Comparison of ENCODE assay signal across 1 cellular context in genomic region chr7:116249969-116250553, GRCh38.
TF ChIP-seq lines count a peak whose summit lies in the region.

No MANE protein-coding gene starts in this region.

TF ChIP-seq in GM23338, 12 proteins besides CTCF, POLR2A, EP300 and RAD21:
- TF ChIP-seq, protein P1, sequence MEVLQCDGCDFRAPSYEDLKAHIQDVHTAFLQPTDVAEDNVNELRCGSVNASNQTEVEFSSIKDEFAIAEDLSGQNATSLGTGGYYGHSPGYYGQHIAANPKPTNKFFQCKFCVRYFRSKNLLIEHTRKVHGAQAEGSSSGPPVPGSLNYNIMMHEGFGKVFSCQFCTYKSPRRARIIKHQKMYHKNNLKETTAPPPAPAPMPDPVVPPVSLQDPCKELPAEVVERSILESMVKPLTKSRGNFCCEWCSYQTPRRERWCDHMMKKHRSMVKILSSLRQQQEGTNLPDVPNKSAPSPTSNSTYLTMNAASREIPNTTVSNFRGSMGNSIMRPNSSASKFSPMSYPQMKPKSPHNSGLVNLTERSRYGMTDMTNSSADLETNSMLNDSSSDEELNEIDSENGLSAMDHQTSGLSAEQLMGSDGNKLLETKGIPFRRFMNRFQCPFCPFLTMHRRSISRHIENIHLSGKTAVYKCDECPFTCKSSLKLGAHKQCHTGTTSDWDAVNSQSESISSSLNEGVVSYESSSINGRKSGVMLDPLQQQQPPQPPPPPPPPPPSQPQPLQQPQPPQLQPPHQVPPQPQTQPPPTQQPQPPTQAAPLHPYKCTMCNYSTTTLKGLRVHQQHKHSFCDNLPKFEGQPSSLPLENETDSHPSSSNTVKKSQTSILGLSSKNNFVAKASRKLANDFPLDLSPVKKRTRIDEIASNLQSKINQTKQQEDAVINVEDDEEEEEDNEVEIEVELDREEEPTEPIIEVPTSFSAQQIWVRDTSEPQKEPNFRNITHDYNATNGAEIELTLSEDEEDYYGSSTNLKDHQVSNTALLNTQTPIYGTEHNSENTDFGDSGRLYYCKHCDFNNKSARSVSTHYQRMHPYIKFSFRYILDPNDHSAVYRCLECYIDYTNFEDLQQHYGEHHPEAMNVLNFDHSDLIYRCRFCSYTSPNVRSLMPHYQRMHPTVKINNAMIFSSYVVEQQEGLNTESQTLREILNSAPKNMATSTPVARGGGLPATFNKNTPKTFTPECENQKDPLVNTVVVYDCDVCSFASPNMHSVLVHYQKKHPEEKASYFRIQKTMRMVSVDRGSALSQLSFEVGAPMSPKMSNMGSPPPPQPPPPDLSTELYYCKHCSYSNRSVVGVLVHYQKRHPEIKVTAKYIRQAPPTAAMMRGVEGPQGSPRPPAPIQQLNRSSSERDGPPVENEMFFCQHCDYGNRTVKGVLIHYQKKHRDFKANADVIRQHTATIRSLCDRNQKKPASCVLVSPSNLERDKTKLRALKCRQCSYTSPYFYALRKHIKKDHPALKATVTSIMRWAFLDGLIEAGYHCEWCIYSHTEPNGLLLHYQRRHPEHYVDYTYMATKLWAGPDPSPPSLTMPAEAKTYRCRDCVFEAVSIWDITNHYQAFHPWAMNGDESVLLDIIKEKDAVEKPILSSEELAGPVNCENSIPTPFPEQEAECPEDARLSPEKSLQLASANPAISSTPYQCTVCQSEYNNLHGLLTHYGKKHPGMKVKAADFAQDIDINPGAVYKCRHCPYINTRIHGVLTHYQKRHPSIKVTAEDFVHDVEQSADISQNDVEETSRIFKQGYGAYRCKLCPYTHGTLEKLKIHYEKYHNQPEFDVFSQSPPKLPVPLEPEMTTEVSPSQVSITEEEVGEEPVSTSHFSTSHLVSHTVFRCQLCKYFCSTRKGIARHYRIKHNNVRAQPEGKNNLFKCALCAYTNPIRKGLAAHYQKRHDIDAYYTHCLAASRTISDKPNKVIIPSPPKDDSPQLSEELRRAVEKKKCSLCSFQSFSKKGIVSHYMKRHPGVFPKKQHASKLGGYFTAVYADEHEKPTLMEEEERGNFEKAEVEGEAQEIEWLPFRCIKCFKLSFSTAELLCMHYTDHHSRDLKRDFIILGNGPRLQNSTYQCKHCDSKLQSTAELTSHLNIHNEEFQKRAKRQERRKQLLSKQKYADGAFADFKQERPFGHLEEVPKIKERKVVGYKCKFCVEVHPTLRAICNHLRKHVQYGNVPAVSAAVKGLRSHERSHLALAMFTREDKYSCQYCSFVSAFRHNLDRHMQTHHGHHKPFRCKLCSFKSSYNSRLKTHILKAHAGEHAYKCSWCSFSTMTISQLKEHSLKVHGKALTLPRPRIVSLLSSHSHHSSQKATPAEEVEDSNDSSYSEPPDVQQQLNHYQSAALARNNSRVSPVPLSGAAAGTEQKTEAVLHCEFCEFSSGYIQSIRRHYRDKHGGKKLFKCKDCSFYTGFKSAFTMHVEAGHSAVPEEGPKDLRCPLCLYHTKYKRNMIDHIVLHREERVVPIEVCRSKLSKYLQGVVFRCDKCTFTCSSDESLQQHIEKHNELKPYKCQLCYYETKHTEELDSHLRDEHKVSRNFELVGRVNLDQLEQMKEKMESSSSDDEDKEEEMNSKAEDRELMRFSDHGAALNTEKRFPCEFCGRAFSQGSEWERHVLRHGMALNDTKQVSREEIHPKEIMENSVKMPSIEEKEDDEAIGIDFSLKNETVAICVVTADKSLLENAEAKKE (CRISPR knock-in tag; IDR thresholded peaks at IDR 0.05), result no peak
- TF ChIP-seq, protein P2, sequence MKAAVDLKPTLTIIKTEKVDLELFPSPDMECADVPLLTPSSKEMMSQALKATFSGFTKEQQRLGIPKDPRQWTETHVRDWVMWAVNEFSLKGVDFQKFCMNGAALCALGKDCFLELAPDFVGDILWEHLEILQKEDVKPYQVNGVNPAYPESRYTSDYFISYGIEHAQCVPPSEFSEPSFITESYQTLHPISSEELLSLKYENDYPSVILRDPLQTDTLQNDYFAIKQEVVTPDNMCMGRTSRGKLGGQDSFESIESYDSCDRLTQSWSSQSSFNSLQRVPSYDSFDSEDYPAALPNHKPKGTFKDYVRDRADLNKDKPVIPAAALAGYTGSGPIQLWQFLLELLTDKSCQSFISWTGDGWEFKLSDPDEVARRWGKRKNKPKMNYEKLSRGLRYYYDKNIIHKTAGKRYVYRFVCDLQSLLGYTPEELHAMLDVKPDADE (IDR thresholded peaks at IDR 0.05), result no peak
- TF ChIP-seq JUNB (IDR thresholded peaks at IDR 0.05; ENCODE audit: unreplicated experiment), result no peak
- TF ChIP-seq ZNF331 (CRISPR knock-in tag; IDR thresholded peaks at IDR 0.05; ENCODE audit: low read depth), result no peak
- no peak for TF ChIP-seq EZH2phosphoT487 (IDR thresholded peaks at IDR 0.05; ENCODE audit: unreplicated experiment)
- TF ChIP-seq POLR2AphosphoS5 (IDR thresholded peaks at IDR 0.05; ENCODE audit: low read depth), result no peak
- TF ChIP-seq ZNF114 (CRISPR knock-in tag; IDR thresholded peaks at IDR 0.05), result no peak
- no peak for TF ChIP-seq STAT1 (IDR thresholded peaks at IDR 0.05; ENCODE audit: unreplicated experiment)
- TF ChIP-seq NANOG (IDR thresholded peaks at IDR 0.05; ENCODE audit: borderline replicate concordance), result no peak
